25 cellular contexts compared by ENCODE assay signal in genomic region chr1:201848230-201848629, GRCh38.
"Had no signal": no experiment of that assay in that cellular context is flagged by ENCODE, and none has a peak within 500 bp of the region (broad histone marks: within the 10 kb centered on the region; RNA-seq: fewer than 3 reads in every experiment).

No MANE protein-coding gene starts in this region.

- H3K4me3 ChIP-seq: ovary, suprapubic skin, transverse colon had no signal

- H3K36me3 ChIP-seq: ovary had no signal

- H3K27me3 ChIP-seq: neutrophil, ovary, suprapubic skin, transverse colon had no signal

- H3K27ac ChIP-seq: neutrophil, ovary, suprapubic skin, transverse colon, WERI-Rb-1 had no signal

- H3K4me1 Mint-ChIP-seq: nephron progenitor cell had no signal

- H3K27ac Mint-ChIP-seq: activated CD4-positive, alpha-beta memory T cell treated with anti-CD3 and anti-CD28 coated beads for 36 hours; activated CD4-positive, alpha-beta T cell treated with anti-CD3 and anti-CD28 coated beads, Interleukin-2, amount 10 ng/mL, durations not matched to agents 24 days and 14 days; activated naive CD4-positive, alpha-beta T cell treated with anti-CD3 and anti-CD28 coated beads for 36 hours; activated naive CD8-positive, alpha-beta T cell treated with anti-CD3 and anti-CD28 coated beads, Interleukin-2, amount 10 ng/mL, durations not matched to agents 7 days and 5 days; activated T-helper 1 cell treated with anti-CD3 and anti-CD28 coated beads, Interleukin-12 subunit alpha, Interleukin-12 subunit beta, Interleukin-2, Interleukin-4 antibody, amounts not matched to agents 30 ng/mL and 10 ng/mL and 1 ng/mL, durations not matched to agents 14 hours and 24 hours and 36 hours; mesothelial cell of epicardium; nephron progenitor cell; progenitor cell of endocrine pancreas; T-helper 1 cell treated with Interleukin-12 subunit alpha and Interleukin-12 subunit beta and Interleukin-4 antibody, amounts not matched to agents 30 μg/mL and 1 μg/mL, for 36 hours had no signal

- H3K4me3 Mint-ChIP-seq: activated CD4-positive, alpha-beta memory T cell treated with anti-CD3 and anti-CD28 coated beads for 36 hours; activated CD4-positive, alpha-beta T cell treated with anti-CD3 and anti-CD28 coated beads, Interleukin-2, amount 10 ng/mL, durations not matched to agents 24 days and 14 days; activated naive CD4-positive, alpha-beta T cell treated with anti-CD3 and anti-CD28 coated beads for 36 hours; activated naive CD8-positive, alpha-beta T cell treated with anti-CD3 and anti-CD28 coated beads, Interleukin-2, amount 10 ng/mL, durations not matched to agents 7 days and 5 days; activated T-helper 1 cell treated with anti-CD3 and anti-CD28 coated beads, Interleukin-12 subunit alpha, Interleukin-12 subunit beta, Interleukin-2, Interleukin-4 antibody, amounts not matched to agents 30 ng/mL and 10 ng/mL and 1 ng/mL, durations not matched to agents 14 hours and 24 hours and 36 hours; central memory CD8-positive, alpha-beta T cell; mesothelial cell of epicardium; naive B cell; nephron progenitor cell; T-helper 1 cell treated with Interleukin-12 subunit alpha and Interleukin-12 subunit beta and Interleukin-4 antibody, amounts not matched to agents 30 μg/mL and 1 μg/mL, for 36 hours had no signal

- ATAC-seq: activated CD4-positive, CD25-positive, alpha-beta regulatory T cell treated with anti-CD3 and anti-CD28 coated beads, Interleukin-2, amount 50 U/mL, for 24 hours had no signal

- H3K9me3 ChIP-seq: neutrophil, ovary, suprapubic skin, transverse colon had no signal

- H3K9me3 Mint-ChIP-seq: activated CD4-positive, alpha-beta memory T cell treated with anti-CD3 and anti-CD28 coated beads for 36 hours; activated CD4-positive, alpha-beta T cell treated with anti-CD3 and anti-CD28 coated beads, Interleukin-2, amount 10 ng/mL, durations not matched to agents 24 days and 14 days; activated naive CD4-positive, alpha-beta T cell treated with anti-CD3 and anti-CD28 coated beads for 36 hours; activated naive CD8-positive, alpha-beta T cell treated with anti-CD3 and anti-CD28 coated beads, Interleukin-2, amount 10 ng/mL, durations not matched to agents 7 days and 5 days; activated T-helper 1 cell treated with anti-CD3 and anti-CD28 coated beads, Interleukin-12 subunit alpha, Interleukin-12 subunit beta, Interleukin-2, Interleukin-4 antibody, amounts not matched to agents 30 ng/mL and 10 ng/mL and 1 ng/mL, durations not matched to agents 14 hours and 24 hours and 36 hours; central memory CD8-positive, alpha-beta T cell; mesothelial cell of epicardium; naive B cell; nephron progenitor cell; T-helper 1 cell treated with Interleukin-12 subunit alpha and Interleukin-12 subunit beta and Interleukin-4 antibody, amounts not matched to agents 30 μg/mL and 1 μg/mL, for 36 hours had no signal

- H3K4me1 ChIP-seq: transverse colon had no signal

- H3K27me3 Mint-ChIP-seq: activated CD4-positive, alpha-beta memory T cell treated with anti-CD3 and anti-CD28 coated beads for 36 hours; activated CD4-positive, alpha-beta T cell treated with anti-CD3 and anti-CD28 coated beads, Interleukin-2, amount 10 ng/mL, durations not matched to agents 24 days and 14 days; activated naive CD8-positive, alpha-beta T cell treated with anti-CD3 and anti-CD28 coated beads, Interleukin-2, amount 10 ng/mL, durations not matched to agents 7 days and 5 days; central memory CD8-positive, alpha-beta T cell; naive B cell; progenitor cell of endocrine pancreas had no signal

- DNase-seq: activated CD4-positive, alpha-beta memory T cell treated with anti-CD3 and anti-CD28 coated beads for 36 hours; activated CD4-positive, alpha-beta T cell treated with anti-CD3 and anti-CD28 coated beads, Interleukin-2, amount 10 ng/mL, durations not matched to agents 24 days and 14 days; activated CD8-positive, alpha-beta memory T cell treated with anti-CD3 and anti-CD28 coated beads, Interleukin-2, amount 50 U/mL, for 4 hours; activated effector memory CD4-positive, alpha-beta T cell treated with anti-CD3 and anti-CD28 coated beads, Interleukin-2, amount 50 U/mL, for 16 hours; activated naive CD4-positive, alpha-beta T cell treated with anti-CD3 and anti-CD28 coated beads for 36 hours; activated naive CD8-positive, alpha-beta T cell treated with anti-CD3 and anti-CD28 coated beads, Interleukin-2, amount 10 ng/mL, durations not matched to agents 7 days and 5 days; activated T-cell treated with anti-CD3 and anti-CD28 coated beads, Interleukin-2, amount 50 U/mL, for 1 hour; dermis blood vessel endothelial cell; effector CD4-positive, alpha-beta T cell; naive B cell; nephron progenitor cell; ovary; retina; stimulated activated naive CD4-positive, alpha-beta T cell; T-helper 9 cell; transverse colon; WERI-Rb-1 had no signal
